11 cellular contexts compared by ENCODE assay signal in the genomic region with DNA sequence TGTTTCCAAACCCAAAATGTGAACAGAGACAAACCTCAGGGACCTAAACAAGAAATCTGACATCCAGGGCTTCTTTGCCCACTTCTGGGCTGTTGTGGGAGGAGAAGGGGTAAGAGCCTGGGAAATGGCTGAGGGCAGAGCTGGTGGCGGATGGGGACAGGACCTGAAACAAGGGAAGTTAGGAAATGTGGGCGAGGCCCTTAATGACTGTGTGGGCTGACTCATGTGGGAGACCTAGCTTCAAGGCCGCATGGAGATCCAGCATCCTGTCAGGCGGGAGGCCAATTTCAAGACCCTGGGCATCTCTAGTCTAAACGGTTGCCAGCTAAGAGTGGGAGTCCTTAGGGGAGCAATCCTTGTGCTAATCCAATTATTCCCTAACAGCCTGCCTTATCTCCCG. TPM values are rescaled to one million over a fixed set of nuclear protein-coding genes. Genes with fewer than 3 reads are reported as not detected.
DNase-seq lines count a peak whose midpoint lies in the region; ATAC-seq, FAIRE-seq and TF ChIP-seq lines count a peak whose summit lies in the region.
"Had no signal": no experiment of that assay in that cellular context is flagged by ENCODE, and none has a peak within 500 bp of the region (broad histone marks: within the 10 kb centered on the region; RNA-seq: fewer than 3 reads in every experiment).

No MANE protein-coding gene starts in this region.

- no peaks in the 10 kb centered on the region for H3K36me3 Mint-ChIP-seq in Caco-2 (ENCODE audit: insufficient read depth, unreplicated experiment)

- H3K4me3 Mint-ChIP-seq in Caco-2 (ENCODE audit: unreplicated experiment), result peak overlapping the region; percentile 0

- no peaks in the 10 kb centered on the region for H3K9me3 ChIP-seq in Caco-2
- H3K9me3 ChIP-seq in parathyroid adenoma (ENCODE audit: control insufficient read depth, low read length), result no peaks in the 10 kb centered on the region
- H3K9me3 ChIP-seq: SJSA1, thoracic aorta had no signal

- DNase-seq in Caco-2, result no peak
- peak; percentile 21 for DNase-seq in RCC 7860 (ENCODE audit: low spot score)
- DNase-seq in fibroblast of gingiva (ENCODE audit: low read depth), result peak; percentile 44
- no peak for DNase-seq in NCI-H1930 (lab: John Stamatoyannopoulos, UW)
- DNase-seq in NCI-H2171 treated with DMSO at 0.1 percent for 48 hours (lab: John Stamatoyannopoulos, UW), result no peak
- DNase-seq in effector CD8-positive, alpha-beta T cell (lab: John Stamatoyannopoulos, UW), result no peak
- DNase-seq: cerebellar nuclear complex had no signal

- H3K27me3 ChIP-seq in Caco-2 (replicated peaks; ENCODE audit: control insufficient read depth, insufficient read depth, low read length) (no peaks in the 10 kb centered on the region), parathyroid adenoma (ENCODE audit: control insufficient read depth, insufficient read depth, low read length) (no peaks in the 10 kb centered on the region)
- H3K27me3 ChIP-seq: SJSA1 had no signal

- CTCF ChIA-PET in Caco-2 (lab: Charles Lee), result interaction anchor here (0.9 to 1.3 kb wide), 2 partner anchors 40 to 94 kb away, joined by 3 read pairs; no protein-coding TSS in a partner anchor

- H3K27ac Mint-ChIP-seq in Caco-2 (ENCODE audit: unreplicated experiment), result no peak overlapping the region

- FAIRE-seq in RCC 7860 (lab: Jason Lieb, UNC), result no peak

- H3K9ac ChIP-seq in parathyroid adenoma, result no peak overlapping the region

- TF ChIP-seq CTCF in Caco-2 (IDR thresholded peaks at IDR 0.05; ENCODE audit: insufficient read depth in 1 of 2, low read depth in 1 of 2, low read length in 1 of 2, severe bottlenecking in 1 of 2, unreplicated experiment in 1 of 2) (no peak), parathyroid adenoma (IDR thresholded peaks at IDR 0.05) (no peak)

- no peak overlapping the region for H3K4me3 ChIP-seq in Caco-2 (ENCODE audit: low read depth, low read length)
- no peak overlapping the region for H3K4me3 ChIP-seq in parathyroid adenoma (ENCODE audit: low read depth, low read length)
- H3K4me3 ChIP-seq: SJSA1, thoracic aorta had no signal

- H3K27me3 Mint-ChIP-seq in Caco-2 (ENCODE audit: insufficient read depth, unreplicated experiment), result no peaks in the 10 kb centered on the region

- POLR2A ChIA-PET in Caco-2 (lab: Charles Lee), result no interaction called here

- ATAC-seq in GM19452 (IDR thresholded peaks at IDR 0.05; ENCODE audit: unreplicated experiment), result no peak

- no peak overlapping the region for H3K4me2 ChIP-seq in parathyroid adenoma (ENCODE audit: low read length)

- H3K79me2 ChIP-seq in parathyroid adenoma, result no peaks in the 10 kb centered on the region

- H3K27ac ChIP-seq in parathyroid adenoma, result peak overlapping the region; percentile 54
- H3K27ac ChIP-seq: SJSA1, thoracic aorta had no signal

- no peaks in the 10 kb centered on the region for H3K9me3 Mint-ChIP-seq in Caco-2 (ENCODE audit: unreplicated experiment)

- BruUV-seq in Caco-2 (replicated peaks; lab: Mats Ljungman, UMichigan), result no TSS peak

- H3K36me3 ChIP-seq in Caco-2 (ENCODE audit: control insufficient read depth, insufficient read depth, low read length), result 0 out of 2 replicates have a peak, but pooled peaks cover under 1% of the 10 kb centered on the region
- H3K36me3 ChIP-seq in parathyroid adenoma (ENCODE audit: control insufficient read depth, insufficient read depth, low read length), result no peaks in the 10 kb centered on the region
- H3K36me3 ChIP-seq: SJSA1, thoracic aorta had no signal

- intact Hi-C loops in Caco-2 (cut with micrococcal nuclease; ENCODE audit: unreplicated experiment), result no loop called here

- no peak overlapping the region for H2AFZ ChIP-seq in parathyroid adenoma

- H3K4me1 Mint-ChIP-seq in Caco-2 (ENCODE audit: low read depth, unreplicated experiment), result peaks cover 25% of the 10 kb centered on the region

- H3K4me1 ChIP-seq in Caco-2 (peaks cover 30% of the 10 kb centered on the region), parathyroid adenoma (no peaks in the 10 kb centered on the region)

RNA-seq across cellular contexts. Expression of gene OAF, which starts 2.1 kb away (rescaled TPM):
- total RNA-seq in Caco-2 (2022), result 30.3 and 31.3 TPM in 2 replicates

RNA-seq across cellular contexts. Expression of gene POU2F3, which starts 31.2 kb away (rescaled TPM):
- not detected in 2 replicates for total RNA-seq in Caco-2 (2022)
- total RNA-seq: SJSA1, thoracic aorta had no signal

Comparison
In these comparisons a context has a peak if more than half of its experiments do, and no peak if none do; other contexts are left out.
1. DNase-seq: peak in RCC 7860 (single experiment) and fibroblast of gingiva (single experiment); none in Caco-2 (0 of 2), NCI-H1930 (0 of 2), NCI-H2171 treated with DMSO at 0.1 percent for 48 hours (single experiment) and effector CD8-positive, alpha-beta T cell (single experiment).